In the genomic region with DNA sequence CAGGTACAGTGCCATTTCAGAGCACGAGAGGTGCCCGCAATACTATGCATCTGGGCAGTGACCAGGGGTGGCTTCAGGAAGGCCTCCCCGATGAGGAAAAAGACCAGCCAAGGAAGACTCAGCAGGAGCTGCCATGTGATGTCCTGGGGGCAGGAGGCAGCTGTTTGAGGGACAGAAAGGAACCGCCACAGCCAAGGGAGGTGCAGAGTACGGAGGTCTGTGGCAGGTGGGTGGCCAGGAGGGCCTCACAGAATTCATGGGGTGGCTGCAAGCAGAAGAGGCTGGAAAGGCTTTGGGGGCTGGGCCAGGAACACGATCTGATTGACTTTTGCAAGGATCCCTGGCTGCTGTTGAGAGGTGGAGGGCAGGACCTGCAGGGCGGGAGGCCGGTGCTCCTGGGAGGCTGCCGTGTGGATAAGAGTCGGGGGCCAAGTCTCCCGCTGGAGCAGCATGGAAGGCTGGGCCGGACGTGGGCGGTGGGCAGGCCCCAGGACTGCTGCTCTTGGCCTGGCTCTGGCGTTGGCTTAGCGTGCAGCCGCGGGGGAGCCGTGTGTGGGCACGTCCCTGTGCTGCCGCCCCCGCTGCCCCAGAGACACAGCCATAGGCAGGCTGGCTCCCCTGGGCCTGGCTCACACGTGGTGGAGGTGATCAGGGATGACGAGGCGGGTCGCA, we compare ENCODE assay signal across 19 cellular contexts. TPM values are rescaled to one million over a fixed set of nuclear protein-coding genes. Genes with fewer than 3 reads are reported as not detected.
A peak's percentile ranks its signal among the peaks of the same experiment; 100 is the strongest.
DNase-seq lines count a peak whose midpoint lies in the region; ATAC-seq, FAIRE-seq and TF ChIP-seq lines count a peak whose summit lies in the region.
"Had no signal": no experiment of that assay in that cellular context is flagged by ENCODE, and none has a peak within 500 bp of the region (broad histone marks: within the 10 kb centered on the region; RNA-seq: fewer than 3 reads in every experiment).

No MANE protein-coding gene starts in this region.

- intact Hi-C loops in left colon (cut with DNase I, micrococcal nuclease), result no loop called here

- H3K36me3 Mint-ChIP-seq in neural progenitor cell, result no peaks in the 10 kb centered on the region
- H3K36me3 Mint-ChIP-seq: activated CD8-positive, alpha-beta memory T cell treated with anti-CD3 and anti-CD28 coated beads, Interleukin-2, amount 10 ng/mL, durations not matched to agents 7 days and 5 days; CD8-positive, alpha-beta T cell; stimulated activated effector memory CD8-positive, alpha-beta T cell treated with anti-CD3 and anti-CD28 coated beads, Interleukin-12 subunit alpha, Interleukin-12 subunit beta, amount 100 ng/mL, for 72 hours had no signal

- peak overlapping the region; percentile 67 for H3K27ac Mint-ChIP-seq in neural progenitor cell
- H3K27ac Mint-ChIP-seq: activated CD8-positive, alpha-beta memory T cell treated with anti-CD3 and anti-CD28 coated beads, Interleukin-2, amount 10 ng/mL, durations not matched to agents 7 days and 5 days; CD8-positive, alpha-beta T cell; stimulated activated effector memory CD8-positive, alpha-beta T cell treated with anti-CD3 and anti-CD28 coated beads, Interleukin-12 subunit alpha, Interleukin-12 subunit beta, amount 100 ng/mL, for 72 hours had no signal

- no peak for TF ChIP-seq CTCF in A549 (IDR thresholded peaks at IDR 0.05)
- no peak for TF ChIP-seq CTCF in RWPE1 (conservative IDR thresholded peaks at IDR 0.05; ENCODE audit: low read depth)
- TF ChIP-seq CTCF in fibroblast of the aortic adventitia (IDR thresholded peaks at IDR 0.05; ENCODE audit: insufficient read depth, low read length), result no peak
- no peak for TF ChIP-seq CTCF in neural progenitor cell (IDR thresholded peaks at IDR 0.05)

- FAIRE-seq in A549 (lab: Jason Lieb, UNC), result peak; percentile 23
- FAIRE-seq: endothelial cell of umbilical vein had no signal

- no peaks in the 10 kb centered on the region for H3K79me2 ChIP-seq in neural progenitor cell (ENCODE audit: low read depth)

- ATAC-seq in A549 (no peak; a peak in 1 of 6 replicates), left colon (no peak), HG03520 (IDR thresholded peaks at IDR 0.05; ENCODE audit: unreplicated experiment) (no peak)
- ATAC-seq: CD8-positive, alpha-beta T cell had no signal

- CTCF ChIA-PET in A549 (lab: Yijun Ruan, JAX) (interaction anchor here (0.8 to 4.2 kb wide), 5 partner anchors 29 to 133 kb away, joined by 3 to 15 read pairs (median 3); partner anchors contain the start of genes CEBPA and CEBPG), RWPE1 (lab: Yijun Ruan, JAX) (interaction anchor here (0.6 kb wide), 1 partner anchor 438 kb away, joined by 3 read pairs; no protein-coding TSS in a partner anchor)

- TF ChIP-seq EP300 in A549 (IDR thresholded peaks at IDR 0.05), result no peak

- H3F3A ChIP-seq in neural progenitor cell (ENCODE audit: low read depth), result peaks cover 12% of the 10 kb centered on the region

- no peaks in the 10 kb centered on the region for H3K27me3 ChIP-seq in neural progenitor cell

- H3K4me1 Mint-ChIP-seq in neural progenitor cell, result peaks cover 23% of the 10 kb centered on the region

- H2AFZ ChIP-seq in neural progenitor cell (replicated peaks), result no peak overlapping the region

- peak overlapping the region in 1 of 2 experiments; percentile 76; a peak in 4 of 6 replicates for H3K27ac ChIP-seq in A549
- H3K27ac ChIP-seq in RWPE1, result peak overlapping the region; percentile 42
- no peak overlapping the region for H3K27ac ChIP-seq in neural progenitor cell
- H3K27ac ChIP-seq: tibial artery had no signal

- no peaks in the 10 kb centered on the region for H4K20me1 ChIP-seq in neural progenitor cell (ENCODE audit: low read depth)

- H3K9me3 Mint-ChIP-seq in neural progenitor cell, result no peaks in the 10 kb centered on the region
- H3K9me3 Mint-ChIP-seq: CD8-positive, alpha-beta T cell; stimulated activated effector memory CD8-positive, alpha-beta T cell treated with anti-CD3 and anti-CD28 coated beads, Interleukin-12 subunit alpha, Interleukin-12 subunit beta, amount 100 ng/mL, for 72 hours had no signal

- 88% methylated on average over 26 of the region's 26 CpGs for WGBS in A549 (ENCODE audit: missing lambda C conversion rate)

- H3K4me2 ChIP-seq in A549, result no peak overlapping the region
- no peak overlapping the region for H3K4me2 ChIP-seq in neural progenitor cell

- H3K9ac ChIP-seq in neural progenitor cell, result no peak overlapping the region

- peak overlapping the region; percentile 68 for H3K4me3 Mint-ChIP-seq in neural progenitor cell
- H3K4me3 Mint-ChIP-seq: activated CD8-positive, alpha-beta memory T cell treated with anti-CD3 and anti-CD28 coated beads, Interleukin-2, amount 10 ng/mL, durations not matched to agents 7 days and 5 days; CD8-positive, alpha-beta T cell; stimulated activated effector memory CD8-positive, alpha-beta T cell treated with anti-CD3 and anti-CD28 coated beads, Interleukin-12 subunit alpha, Interleukin-12 subunit beta, amount 100 ng/mL, for 72 hours had no signal

- H3K4me3 ChIP-seq in A549, result no peak overlapping the region
- no peak overlapping the region for H3K4me3 ChIP-seq in fibroblast of the aortic adventitia (ENCODE audit: low read depth, low read length)
- H3K4me3 ChIP-seq in neural progenitor cell, result no peak overlapping the region
- H3K4me3 ChIP-seq: tibial artery had no signal

- POLR2A ChIA-PET in A549 (lab: Yijun Ruan, JAX), result interaction anchor here (1.2 kb wide), 1 partner anchor 29 kb away, joined by 4 read pairs; the partner anchor contains the start of gene CEBPA
- POLR2A ChIA-PET in RWPE1 (lab: Yijun Ruan, JAX; ENCODE audit: low non-redundant PET), result no interaction called here

- H3K4me1 ChIP-seq in A549, result peaks cover 29% of the 10 kb centered on the region
- peaks cover 38% of the 10 kb centered on the region for H3K4me1 ChIP-seq in neural progenitor cell

- no peak for TF ChIP-seq POLR2A in A549 (IDR thresholded peaks at IDR 0.05; ENCODE audit: low read length)

- H3K27me3 Mint-ChIP-seq in neural progenitor cell (ENCODE audit: insufficient read depth, low read depth), result peaks cover 7% of the 10 kb centered on the region

- no peaks in the 10 kb centered on the region for H3K36me3 ChIP-seq in neural progenitor cell
- H3K36me3 ChIP-seq: tibial artery had no signal

- DNase-seq in A549 (ENCODE audit: low read depth in 1 of 2, low spot score in 1 of 2), result no peak
- no peak for DNase-seq in RWPE1 (ENCODE audit: low spot score)
- peak; percentile 4 for DNase-seq in fibroblast of the aortic adventitia (ENCODE audit: low read depth)
- DNase-seq in neural progenitor cell (ENCODE audit: low spot score), result no peak
- no peak for DNase-seq in NCI-H82 treated with DMSO at 0.1 percent for 48 hours (lab: John Stamatoyannopoulos, UW; ENCODE audit: unreplicated experiment)
- DNase-seq in left colon, result no peak
- no peak for DNase-seq in NCI-H526 treated with DMSO at 0.1 percent for 48 hours (lab: John Stamatoyannopoulos, UW)
- DNase-seq: activated CD4-positive, alpha-beta T cell treated with anti-CD3 and anti-CD28 coated beads for 1 hour; activated CD8-positive, alpha-beta memory T cell treated with anti-CD3 and anti-CD28 coated beads, Interleukin-2, amount 10 ng/mL, durations not matched to agents 7 days and 5 days; activated effector memory CD4-positive, alpha-beta T cell treated with Interleukin-2 at 50 U/mL for 16 hours; SHP77 treated with DMSO at 0.1 percent for 48 hours had no signal

- no peak for TF ChIP-seq RAD21 in A549 (conservative IDR thresholded peaks at IDR 0.05 in 1 of 2, IDR thresholded peaks at IDR 0.05 in 1 of 2)

- no peaks in the 10 kb centered on the region for H3K9me3 ChIP-seq in A549
- H3K9me3 ChIP-seq in neural progenitor cell (ENCODE audit: low read depth), result no peaks in the 10 kb centered on the region
- H3K9me3 ChIP-seq: tibial artery had no signal

TF ChIP-seq in A549, 52 proteins besides CTCF, POLR2A, EP300 and RAD21:
- TF ChIP-seq SMC3 (IDR thresholded peaks at IDR 0.05) (no peak), CHD2 (IDR thresholded peaks at IDR 0.05; ENCODE audit: low read length, partially characterized antibody) (no peak), EHF (CRISPR knock-in tag; IDR thresholded peaks at IDR 0.05) (no peak), ELK1 (IDR thresholded peaks at IDR 0.05; ENCODE audit: low read depth, low read length) (no peak)

RNA-seq across cellular contexts. Expression of gene CEBPA, which starts 29.1 kb away (rescaled TPM):
- polyA plus RNA-seq in A549 (2011; rRNA removed) (3.5 and 4.3 TPM in 2 replicates), A549 (2017; fragmentation: RNase III; extraction: RNeasy Plus Mini Kit Qiagen cat#74134 plus additional on column Dnase treatment) (6.2 to 6.6 TPM (median 6.3 TPM) in 3 replicates)
- 4.5 and 6.6 TPM in 2 replicates for polyA plus RNA-seq in A549 (2012; cell fraction: cytosol; rRNA removed)
- polyA plus RNA-seq in A549 (2012; cell fraction: nucleus; rRNA removed), result 3.8 and 4.5 TPM in 2 replicates
- 5.2 and 5.7 TPM in 2 replicates for polyA minus RNA-seq in A549 (2011; rRNA and poly(A)+ RNA removed)
- total RNA-seq in fibroblast of the aortic adventitia (ENCODE audit: low replicate concordance) (0.18 TPM in 1 of 2 replicates, not detected in the other), neural progenitor cell (ENCODE audit: low replicate concordance) (0.71 and 2.9 TPM in 2 replicates), left colon (10 to 100 TPM; 70.6 to 73.5 TPM)
- total RNA-seq: endothelial cell of umbilical vein had no signal

RNA-seq across cellular contexts. Expression of gene SLC7A10, which starts 47.6 kb away (rescaled TPM):
- 0.05 and 0.13 TPM in 2 replicates for polyA plus RNA-seq in A549 (2011; rRNA removed)
- polyA plus RNA-seq in A549 (2012; cell fraction: cytosol; rRNA removed), result 0.12 and 0.13 TPM in 2 replicates
- polyA plus RNA-seq in A549 (2012; cell fraction: nucleus; rRNA removed), result 0.50 and 0.77 TPM in 2 replicates
- polyA plus RNA-seq in A549 (2017; fragmentation: RNase III; extraction: RNeasy Plus Mini Kit Qiagen cat#74134 plus additional on column Dnase treatment), result 0.13 to 0.26 TPM (median 0.20 TPM) in 3 replicates
- polyA minus RNA-seq in A549 (2011; rRNA and poly(A)+ RNA removed), result 0.15 and 0.58 TPM in 2 replicates
- not detected in 2 replicates for total RNA-seq in fibroblast of the aortic adventitia (ENCODE audit: low replicate concordance)
- total RNA-seq in neural progenitor cell (ENCODE audit: low replicate concordance), result 0.79 and 0.81 TPM in 2 replicates
- under 1 TPM in 1 of 2 donors, not detected in 1; 0.22 TPM for total RNA-seq in left colon
- total RNA-seq: activated CD8-positive, alpha-beta memory T cell treated with anti-CD3 and anti-CD28 coated beads, Interleukin-2, amount 10 ng/mL, durations not matched to agents 7 days and 5 days; CD8-positive, alpha-beta T cell; endothelial cell of umbilical vein; HT1080; kidney epithelial cell; T-helper 2 cell treated with Interferon-gamma antibody and Interleukin-4, amounts not matched to agents 100 ng/mL and 5 ng/mL, for 36 hours had no signal
- polyA plus RNA-seq: endothelial cell of umbilical vein had no signal

Comparison
In these comparisons a context has a peak if more than half of its experiments do, and no peak if none do; other contexts are left out.
1. RNA of gene CEBPA, which starts 29.1 kb away (total RNA-seq): 70.6 to 73.5 TPM in left colon; 0.71 to 2.9 TPM in neural progenitor cell and 0.18 TPM in fibroblast of the aortic adventitia; every median in the first group is over 10 times any median in the second.